Comparison of ENCODE assay signal across 1 cellular context in genomic region chr7:107592361-107593024, GRCh38.
A peak's percentile ranks its signal among the peaks of the same experiment; 100 is the strongest.
TF ChIP-seq lines count a peak whose summit lies in the region.

No MANE protein-coding gene starts in this region.

TF ChIP-seq in HepG2, 621 proteins besides CTCF, POLR2A, EP300 and RAD21:
- TF ChIP-seq MNT (IDR thresholded peaks at IDR 0.05) (peak; percentile 77), ZNF124 (CRISPR knock-in tag; IDR thresholded peaks at IDR 0.05) (no peak)
TF ChIP-seq in HepG2: peak in this region for 1.
